In the genomic region with DNA sequence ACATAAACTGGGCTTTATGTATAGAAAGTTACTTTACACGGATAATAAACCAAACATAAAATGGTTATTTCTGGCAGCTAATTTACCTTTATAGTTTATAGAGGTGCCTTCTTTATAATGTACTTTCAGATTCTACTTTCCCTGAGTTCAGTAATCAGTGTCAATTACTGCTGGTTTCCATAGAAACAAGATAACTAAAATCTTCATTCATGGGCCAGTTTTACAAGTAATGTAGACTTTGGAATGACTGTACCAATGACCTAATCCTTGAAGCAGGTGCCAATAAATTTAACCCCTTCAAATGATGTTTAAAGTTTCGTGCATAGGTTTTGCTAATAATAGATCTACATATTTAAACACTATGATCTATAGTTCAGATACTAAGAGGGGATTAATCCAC, we compare ENCODE assay signal across 21 cellular contexts.
DNase-seq lines count a peak whose midpoint lies in the region; ATAC-seq, FAIRE-seq and TF ChIP-seq lines count a peak whose summit lies in the region.
"Had no signal": no experiment of that assay in that cellular context is flagged by ENCODE, and none has a peak within 500 bp of the region (broad histone marks: within the 10 kb centered on the region; RNA-seq: fewer than 3 reads in every experiment).

No MANE protein-coding gene starts in this region.

- TF ChIP-seq EP300 in HepG2 (IDR thresholded peaks at IDR 0.05; ENCODE audit: low read depth in 2 of 2, low read length in 2 of 2) (no peak), HepG2 (CRISPR knock-in tag; IDR thresholded peaks at IDR 0.05; ENCODE audit: borderline replicate concordance) (no peak)

- no peak for ATAC-seq in HepG2
- ATAC-seq in right lobe of liver: peak in 3 of 4 donors; percentile 30 to 95 (median 78)

- H3K4me2 ChIP-seq in HepG2 (ENCODE audit: low read depth, low read length) (no peak overlapping the region), osteoblast (ENCODE audit: insufficient read depth, low read length) (no peak overlapping the region)
- H3K4me2 ChIP-seq: KMS-11 had no signal

- POLR2A ChIA-PET in HepG2 (lab: Yijun Ruan, JAX): no interaction called here

- DNase-seq in HepG2 (ENCODE audit: low spot score): no peak
- no peak for DNase-seq in right lobe of liver
- DNase-seq in DMS114 treated with DMSO at 0.1 percent for 48 hours (lab: John Stamatoyannopoulos, UW; ENCODE audit: unreplicated experiment): no peak
- no peak for DNase-seq in HT-29 (ENCODE audit: low spot score)
- DNase-seq in NCI-H2029 treated with DMSO at 0.1 percent for 48 hours (lab: John Stamatoyannopoulos, UW): no peak
- DNase-seq in osteoblast (ENCODE audit: insufficient read length, low spot score, missing footprints): no peak
- DNase-seq: CD4-positive, alpha-beta T cell; DMS79; HFFc6; NCI-H1048; NCI-H1436; NCI-H2029; NCI-H748 treated with DMSO at 0.1 percent for 48 hours; NK-92 treated with Interleukin-12 subunit alpha and Interleukin-12 subunit beta, amount 100 ng/mL, for 24 hours; SHP77 treated with DMSO at 0.1 percent for 48 hours had no signal

- no peak overlapping the region for H3K27ac ChIP-seq in liver (ENCODE audit: low read depth in 1 of 2, low read length in 2 of 2)
- no peak overlapping the region for H3K27ac ChIP-seq in HepG2 (ENCODE audit: extremely low read length, insufficient read depth, low read length)
- no peak overlapping the region for H3K27ac ChIP-seq in duodenal mucosa (ENCODE audit: low read depth, low read length)
- H3K27ac ChIP-seq in right lobe of liver: no peak overlapping the region
- no peak overlapping the region for H3K27ac ChIP-seq in osteoblast (ENCODE audit: low read depth, low read length)
- H3K27ac ChIP-seq: KMS-11 had no signal

- H3K9me3 ChIP-seq in liver (ENCODE audit: control insufficient read depth in 4 of 4, low read length in 3 of 4) (no peaks in the 10 kb centered on the region), HepG2 (ENCODE audit: low read length) (no peaks in the 10 kb centered on the region), duodenal mucosa (ENCODE audit: control insufficient read depth in 1 of 2, low read length in 2 of 2) (no peaks in the 10 kb centered on the region), right lobe of liver (no peaks in the 10 kb centered on the region), osteoblast (ENCODE audit: low read depth, low read length) (no peaks in the 10 kb centered on the region)

- no peak overlapping the region for H2AFZ ChIP-seq in HepG2 (ENCODE audit: low read length)
- no peak overlapping the region for H2AFZ ChIP-seq in osteoblast (ENCODE audit: low read length)

- CTCF ChIA-PET in HepG2 (lab: Yijun Ruan, JAX; ENCODE audit: low intra/inter-chr PET ratio, low total read pairs): no interaction called here

- H3K4me1 ChIP-seq in liver (ENCODE audit: control insufficient read depth in 4 of 4, insufficient read depth in 4 of 4, low read length in 3 of 4) (peaks cover 0 to 6% (median 2%) of the 10 kb centered on the region in 4 donors), HepG2 (ENCODE audit: insufficient read depth, low read length) (no peaks in the 10 kb centered on the region), duodenal mucosa (ENCODE audit: control insufficient read depth in 1 of 2, insufficient read depth in 2 of 2, low read length in 2 of 2) (peaks cover 5 to 35% of the 10 kb centered on the region in 2 donors), right lobe of liver (peaks cover 0 to 4% (median 0%) of the 10 kb centered on the region in 4 donors), osteoblast (ENCODE audit: insufficient read depth, low read length) (no peaks in the 10 kb centered on the region)

- H4K20me1 ChIP-seq in HepG2 (ENCODE audit: insufficient read depth, low read length) (no peaks in the 10 kb centered on the region), osteoblast (ENCODE audit: insufficient read depth, low read length) (no peaks in the 10 kb centered on the region)

- H3K9ac ChIP-seq in liver (ENCODE audit: low read depth in 1 of 2, low read length in 2 of 2) (no peak overlapping the region), HepG2 (ENCODE audit: insufficient read depth, low read depth, low read length) (no peak overlapping the region), duodenal mucosa (ENCODE audit: low read depth in 1 of 2, low read length in 2 of 2) (no peak overlapping the region)
- H3K9ac ChIP-seq: KMS-11 had no signal

- TF ChIP-seq POLR2A in HepG2 (IDR thresholded peaks at IDR 0.05; ENCODE audit: insufficient read depth in 1 of 2, low read depth in 2 of 2, low read length in 2 of 2) (no peak), right lobe of liver (IDR thresholded peaks at IDR 0.05) (no peak)

- no peak overlapping the region for H3K4me3 ChIP-seq in liver (ENCODE audit: low read depth in 1 of 3, low read length in 3 of 3)
- H3K4me3 ChIP-seq in HepG2 (replicated peaks in 1 of 3; ENCODE audit: insufficient read depth in 1 of 3, low read depth in 2 of 3, low read length in 3 of 3): no peak overlapping the region
- H3K4me3 ChIP-seq in duodenal mucosa (ENCODE audit: low read depth in 1 of 2, low read length in 2 of 2): peak overlapping the region; percentile 11 to 42
- H3K4me3 ChIP-seq in right lobe of liver: no peak overlapping the region
- no peak overlapping the region for H3K4me3 ChIP-seq in osteoblast (ENCODE audit: insufficient read depth, low read length)

- in situ Hi-C loops in HepG2 (cut with HindIII; ENCODE audit: extremely low pct_ligation_motif_present, low pct_unique_long_range_greater_than_20kb): no loop called here

- H3K27me3 ChIP-seq in liver (ENCODE audit: control insufficient read depth in 4 of 4, insufficient read depth in 4 of 4, low read length in 3 of 4): no peaks in the 10 kb centered on the region
- H3K27me3 ChIP-seq in HepG2 (ENCODE audit: control insufficient read depth in 1 of 2, insufficient read depth in 2 of 2, low read length in 2 of 2): no peaks in the 10 kb centered on the region; a peak in 1 of 5 replicates
- H3K27me3 ChIP-seq in duodenal mucosa (ENCODE audit: control insufficient read depth in 1 of 2, insufficient read depth in 2 of 2, low read length in 2 of 2): no peaks in the 10 kb centered on the region
- H3K27me3 ChIP-seq in right lobe of liver: no peaks in the 10 kb centered on the region
- H3K27me3 ChIP-seq in osteoblast (ENCODE audit: insufficient read depth, low read length): no peaks in the 10 kb centered on the region

- intact Hi-C loops in HepG2 (cut with micrococcal nuclease; ENCODE audit: unreplicated experiment): no loop called here
- intact Hi-C loops in right lobe of liver (cut with DNase I): no loop called here

- FAIRE-seq in HepG2 (lab: Jason Lieb, UNC): no peak
- FAIRE-seq: A204.1, GM12892, GM18507 had no signal

- no peaks in the 10 kb centered on the region for H3K36me3 ChIP-seq in liver (ENCODE audit: control insufficient read depth in 4 of 4, insufficient read depth in 3 of 4, low read depth in 1 of 4, low read length in 3 of 4)
- no peaks in the 10 kb centered on the region for H3K36me3 ChIP-seq in HepG2 (replicated peaks in 1 of 2; ENCODE audit: control insufficient read depth in 1 of 2, insufficient read depth in 2 of 2, low read length in 2 of 2)
- no peaks in the 10 kb centered on the region for H3K36me3 ChIP-seq in duodenal mucosa (ENCODE audit: control insufficient read depth in 1 of 2, insufficient read depth in 2 of 2, low read length in 2 of 2)
- no peaks in the 10 kb centered on the region for H3K36me3 ChIP-seq in right lobe of liver
- no peaks in the 10 kb centered on the region for H3K36me3 ChIP-seq in osteoblast (ENCODE audit: insufficient read depth, low read length)

- BruUV-seq in HepG2 (replicated peaks; lab: Mats Ljungman, UMichigan): no TSS peak

- 33% methylated on average over 2 of the region's 2 CpGs for WGBS in liver
- 6% methylated on average over 2 of the region's 2 CpGs for WGBS in HepG2 (ENCODE audit: low lambda C conversion rate)
- 17% methylated on average over 2 of the region's 2 CpGs for WGBS in right lobe of liver (ENCODE audit: insufficient coverage, low coverage, low lambda C conversion rate, missing lambda C conversion rate)

- H3K79me2 ChIP-seq in HepG2 (ENCODE audit: insufficient read depth, low read length) (no peaks in the 10 kb centered on the region), osteoblast (ENCODE audit: insufficient read depth, low read length) (no peaks in the 10 kb centered on the region)

- TF ChIP-seq CTCF in liver (IDR thresholded peaks at IDR 0.05; ENCODE audit: low read depth, low read length, missing input control) (no peak), HepG2 (CRISPR knock-in tag; IDR thresholded peaks at IDR 0.05) (no peak), right lobe of liver (IDR thresholded peaks at IDR 0.05) (no peak), osteoblast (IDR thresholded peaks at IDR 0.05; ENCODE audit: extremely low read depth, low read depth, low read length) (no peak)

- TF ChIP-seq RAD21 in liver (IDR thresholded peaks at IDR 0.05) (no peak), HepG2 (CRISPR knock-in tag; IDR thresholded peaks at IDR 0.05) (no peak)

TF ChIP-seq in HepG2, 621 proteins besides CTCF, POLR2A, EP300 and RAD21:
- TF ChIP-seq KDM5A (IDR thresholded peaks at IDR 0.05; ENCODE audit: borderline replicate concordance, low read length) (no peak), ZKSCAN1 (IDR thresholded peaks at IDR 0.05; ENCODE audit: low read length) (no peak), SSRP1 (CRISPR knock-in tag; IDR thresholded peaks at IDR 0.05) (no peak), TCF7 (IDR thresholded peaks at IDR 0.05; ENCODE audit: low read depth) (no peak), ZNF383 (CRISPR knock-in tag; IDR thresholded peaks at IDR 0.05; ENCODE audit: borderline replicate concordance) (no peak)

Comparison
In these comparisons a context has a peak if more than half of its experiments do, and no peak if none do; other contexts are left out.
1. H3K4me3 ChIP-seq: peak in duodenal mucosa (2 of 2); none in liver (0 of 3), HepG2 (0 of 3), right lobe of liver (0 of 3) and osteoblast (single experiment).